In genomic region chr3:107813066-107813465, GRCh38 we compare ENCODE assay signal across 16 cellular contexts.
DNase-seq lines count a peak whose midpoint lies in the region; ATAC-seq, FAIRE-seq and TF ChIP-seq lines count a peak whose summit lies in the region.
"Had no signal": no experiment of that assay in that cellular context is flagged by ENCODE, and none has a peak within 500 bp of the region (broad histone marks: within the 10 kb centered on the region; RNA-seq: fewer than 3 reads in every experiment).

No MANE protein-coding gene starts in this region.

- no peak for TF ChIP-seq CTCF in CD4-positive, alpha-beta T cell (IDR thresholded peaks at IDR 0.05)
- TF ChIP-seq CTCF in fibroblast of the aortic adventitia (IDR thresholded peaks at IDR 0.05; ENCODE audit: insufficient read depth, low read length) (no peak), neural progenitor cell (IDR thresholded peaks at IDR 0.05) (no peak), vagina (IDR thresholded peaks at IDR 0.05) (no peak)

- no peaks in the 10 kb centered on the region for H3K9me3 Mint-ChIP-seq in CD4-positive, alpha-beta T cell
- H3K9me3 Mint-ChIP-seq in T-cell (no peaks in the 10 kb centered on the region), neural progenitor cell (no peaks in the 10 kb centered on the region)
- H3K9me3 Mint-ChIP-seq: activated naive CD8-positive, alpha-beta T cell treated with anti-CD3 and anti-CD28 coated beads for 36 hours; CD8-positive, alpha-beta memory T cell; stimulated activated memory B cell treated with anti-CD40 and anti-IgM and Interleukin-4, amounts not matched to agents 10 μg/mL and 1 μg/mL and 100 μg/mL, for 72 hours had no signal

- no peak overlapping the region for H3K27ac ChIP-seq in CD4-positive, alpha-beta T cell (ENCODE audit: low read depth, low read length)
- H3K27ac ChIP-seq in neural progenitor cell (peak overlapping the region; percentile 31), vagina (no peak overlapping the region)
- H3K27ac ChIP-seq: upper lobe of left lung had no signal

- H3K27ac Mint-ChIP-seq in CD4-positive, alpha-beta T cell = peak overlapping the region; percentile 4
- H3K27ac Mint-ChIP-seq in T-cell (peak overlapping the region; percentile 70 to 82), neural progenitor cell (no peak overlapping the region)
- H3K27ac Mint-ChIP-seq: activated naive CD8-positive, alpha-beta T cell treated with anti-CD3 and anti-CD28 coated beads for 36 hours; stimulated activated memory B cell treated with anti-CD40 and anti-IgM and Interleukin-4, amounts not matched to agents 10 μg/mL and 1 μg/mL and 100 μg/mL, for 72 hours had no signal

- no peak for FAIRE-seq in GM12891 (lab: Jason Lieb, UNC)
- FAIRE-seq: K562 had no signal

- TF ChIP-seq POLR2A in vagina (IDR thresholded peaks at IDR 0.05) (no peak), GM12891 (IDR thresholded peaks at IDR 0.05; ENCODE audit: low read depth, low read length) (no peak)

- intact Hi-C loops in CD4-positive, alpha-beta T cell (cut with DNase I, micrococcal nuclease) = no loop called here
- intact Hi-C loops in vagina (cut with DNase I) = no loop called here

- H3K9me3 ChIP-seq in CD4-positive, alpha-beta T cell (ENCODE audit: control insufficient read depth, low read length) = no peaks in the 10 kb centered on the region
- H3K9me3 ChIP-seq in neural progenitor cell (ENCODE audit: low read depth) (no peaks in the 10 kb centered on the region), vagina (no peaks in the 10 kb centered on the region)
- H3K9me3 ChIP-seq: upper lobe of left lung had no signal

- H3K36me3 ChIP-seq in neural progenitor cell = no peaks in the 10 kb centered on the region
- H3K36me3 ChIP-seq in vagina = no peaks in the 10 kb centered on the region

- H3K4me1 ChIP-seq in neural progenitor cell = peaks cover 14% of the 10 kb centered on the region
- H3K4me1 ChIP-seq in vagina = no peaks in the 10 kb centered on the region

- H3K79me2 ChIP-seq in neural progenitor cell (ENCODE audit: low read depth) = no peaks in the 10 kb centered on the region

- no peak for DNase-seq in CD4-positive, alpha-beta T cell
- DNase-seq in T-cell (no peak), fibroblast of the aortic adventitia (ENCODE audit: low read depth) (peak; percentile 46), neural progenitor cell (ENCODE audit: low spot score) (no peak), vagina (ENCODE audit: extremely low spot score in 2 of 2) (no peak), GM12891 (ENCODE audit: insufficient read length, low spot score) (no peak)
- no peak for DNase-seq in activated CD4-positive, CD25-positive, alpha-beta regulatory T cell treated with anti-CD3 and anti-CD28 coated beads, Interleukin-2, amount 50 U/mL, for 72 hours
- DNase-seq: activated CD4-positive, alpha-beta T cell treated with anti-CD3 and anti-CD28 coated beads, Interleukin-2, amount 50 U/mL, for 4 hours; activated naive CD8-positive, alpha-beta T cell treated with anti-CD3 and anti-CD28 coated beads for 36 hours; CD8-positive, alpha-beta memory T cell; NCI-H2107; occipital lobe; upper lobe of left lung had no signal

- H3K4me2 ChIP-seq in neural progenitor cell = no peak overlapping the region

- no peaks in the 10 kb centered on the region for H3K27me3 ChIP-seq in CD4-positive, alpha-beta T cell (ENCODE audit: control insufficient read depth, insufficient read depth, low read length)
- H3K27me3 ChIP-seq in neural progenitor cell = no peaks in the 10 kb centered on the region
- H3K27me3 ChIP-seq in vagina = no peaks in the 10 kb centered on the region
- H3K27me3 ChIP-seq: upper lobe of left lung had no signal

- no peaks in the 10 kb centered on the region for H3F3A ChIP-seq in neural progenitor cell (ENCODE audit: low read depth)

- H3K4me3 Mint-ChIP-seq in CD4-positive, alpha-beta T cell = no peak overlapping the region
- H3K4me3 Mint-ChIP-seq in T-cell (no peak overlapping the region), neural progenitor cell (no peak overlapping the region)
- H3K4me3 Mint-ChIP-seq: activated naive CD8-positive, alpha-beta T cell treated with anti-CD3 and anti-CD28 coated beads for 36 hours; CD8-positive, alpha-beta memory T cell; stimulated activated memory B cell treated with anti-CD40 and anti-IgM and Interleukin-4, amounts not matched to agents 10 μg/mL and 1 μg/mL and 100 μg/mL, for 72 hours had no signal

- no peaks in the 10 kb centered on the region for H3K27me3 Mint-ChIP-seq in CD4-positive, alpha-beta T cell
- H3K27me3 Mint-ChIP-seq in T-cell (no peaks in the 10 kb centered on the region), neural progenitor cell (ENCODE audit: insufficient read depth, low read depth) (peaks cover 7% of the 10 kb centered on the region)
- H3K27me3 Mint-ChIP-seq: activated naive CD8-positive, alpha-beta T cell treated with anti-CD3 and anti-CD28 coated beads for 36 hours; stimulated activated memory B cell treated with anti-CD40 and anti-IgM and Interleukin-4, amounts not matched to agents 10 μg/mL and 1 μg/mL and 100 μg/mL, for 72 hours had no signal

- H4K20me1 ChIP-seq in neural progenitor cell (ENCODE audit: low read depth) = no peaks in the 10 kb centered on the region

- H3K4me1 Mint-ChIP-seq in CD4-positive, alpha-beta T cell (ENCODE audit: low read depth) = peaks cover 6% of the 10 kb centered on the region
- H3K4me1 Mint-ChIP-seq in T-cell (peaks cover 0 to 17% (median 12%) of the 10 kb centered on the region in 3 donors), neural progenitor cell (peaks cover 17% of the 10 kb centered on the region)

- H3K9ac ChIP-seq in neural progenitor cell = no peak overlapping the region

- no peak for ATAC-seq in CD4-positive, alpha-beta T cell (ENCODE audit: poor library complexity)
- ATAC-seq in T-cell (replicated peaks in 1 of 4) = no peak
- no peak for ATAC-seq in HG03342 (IDR thresholded peaks at IDR 0.05; ENCODE audit: unreplicated experiment)
- ATAC-seq: K562; stimulated activated memory B cell treated with anti-CD40 and anti-IgM and Interleukin-4, amounts not matched to agents 10 μg/mL and 1 μg/mL and 100 μg/mL, for 72 hours had no signal

- no peak overlapping the region for H2AFZ ChIP-seq in neural progenitor cell (replicated peaks)

- POLR2A ChIA-PET in CD4-positive, alpha-beta T cell (lab: Charles Lee) = no interaction called here
- POLR2A ChIA-PET in T-cell (lab: Charles Lee) = no interaction called here

- peaks cover 22% of the 10 kb centered on the region for H3K36me3 Mint-ChIP-seq in CD4-positive, alpha-beta T cell (ENCODE audit: low read depth)
- peaks cover 17% of the 10 kb centered on the region for H3K36me3 Mint-ChIP-seq in T-cell
- H3K36me3 Mint-ChIP-seq in neural progenitor cell = peaks cover 4% of the 10 kb centered on the region
- H3K36me3 Mint-ChIP-seq: activated naive CD8-positive, alpha-beta T cell treated with anti-CD3 and anti-CD28 coated beads for 36 hours had no signal

- CTCF ChIA-PET in CD4-positive, alpha-beta T cell (lab: Charles Lee) = no interaction called here
- CTCF ChIA-PET in T-cell (lab: Charles Lee) = no interaction called here

- no peak overlapping the region for H3K4me3 ChIP-seq in fibroblast of the aortic adventitia (ENCODE audit: low read depth, low read length)
- H3K4me3 ChIP-seq in neural progenitor cell = no peak overlapping the region
- H3K4me3 ChIP-seq in vagina = no peak overlapping the region
- H3K4me3 ChIP-seq: K562, upper lobe of left lung had no signal

TF ChIP-seq in GM12891, 5 proteins besides CTCF, POLR2A, EP300 and RAD21:
- no peak for TF ChIP-seq PAX5 (IDR thresholded peaks at IDR 0.05; ENCODE audit: insufficient read depth, low read length, severe bottlenecking)
- TF ChIP-seq POLR2AphosphoS5 (IDR thresholded peaks at IDR 0.05; ENCODE audit: low read depth, low read length) = no peak
- no peak for TF ChIP-seq POU2F2 (IDR thresholded peaks at IDR 0.05; ENCODE audit: low read depth, low read length)
- no peak for TF ChIP-seq TAF1 (IDR thresholded peaks at IDR 0.05; ENCODE audit: low read depth, low read length)
- no peak for TF ChIP-seq SPI1 (IDR thresholded peaks at IDR 0.05; ENCODE audit: low read depth, low read length)
